12 cellular contexts compared by ENCODE assay signal in genomic region chr12:47155457-47156166, GRCh38.
DNase-seq lines count a peak whose midpoint lies in the region; ATAC-seq and TF ChIP-seq lines count a peak whose summit lies in the region.
"Had no signal": no experiment of that assay in that cellular context is flagged by ENCODE, and none has a peak within 500 bp of the region (broad histone marks: within the 10 kb centered on the region; RNA-seq: fewer than 3 reads in every experiment).

No MANE protein-coding gene starts in this region.

- H3K4me3 Mint-ChIP-seq in naive thymus-derived CD4-positive, alpha-beta T cell, result peak overlapping the region in 5 of 10 donors; percentile 5 to 23 (median 19)
- no peak overlapping the region for H3K4me3 Mint-ChIP-seq in neural progenitor cell

- DNase-seq in DMS53 treated with DMSO at 0.1 percent for 48 hours (lab: John Stamatoyannopoulos, UW; ENCODE audit: unreplicated experiment) (peak; percentile 23), NCI-H1105 (lab: John Stamatoyannopoulos, UW) (peak; percentile 2), cerebellar cortex (ENCODE audit: low spot score) (peak; percentile 8), neural progenitor cell (ENCODE audit: low spot score) (no peak), NCI-H2081 (lab: John Stamatoyannopoulos, UW) (no peak), SKM-1 (lab: John Stamatoyannopoulos, UW; ENCODE audit: unreplicated experiment) (no peak)
- peak in 3 of 9 donors; percentile 13 to 32 (median 14) for DNase-seq in naive thymus-derived CD4-positive, alpha-beta T cell
- DNase-seq: activated CD8-positive, alpha-beta memory T cell treated with anti-CD3 and anti-CD28 coated beads, Interleukin-2, amount 50 U/mL, for 48 hours; dorsolateral prefrontal cortex; GF-D8 had no signal

- peaks cover 18 to 50% (median 38%) of the 10 kb centered on the region in 5 donors for H3K36me3 Mint-ChIP-seq in naive thymus-derived CD4-positive, alpha-beta T cell
- no peaks in the 10 kb centered on the region for H3K36me3 Mint-ChIP-seq in neural progenitor cell

- peak; percentile 73 for ATAC-seq in naive thymus-derived CD4-positive, alpha-beta T cell
- ATAC-seq in HG03521 (IDR thresholded peaks at IDR 0.05; ENCODE audit: unreplicated experiment), result no peak

- intact Hi-C loops in naive thymus-derived CD4-positive, alpha-beta T cell (cut with micrococcal nuclease), result loop anchor here in 1 of 2 donors (1.0 to 5.0 kb wide), 2 partner anchors 10 to 37 kb away; no protein-coding TSS in a partner anchor

- H4K20me1 ChIP-seq in neural progenitor cell (ENCODE audit: low read depth), result no peaks in the 10 kb centered on the region

- peak overlapping the region; percentile 45 for H3K27ac ChIP-seq in naive thymus-derived CD4-positive, alpha-beta T cell (ENCODE audit: low read depth, low read length)
- no peak overlapping the region for H3K27ac ChIP-seq in neural progenitor cell

- CTCF ChIA-PET in naive thymus-derived CD4-positive, alpha-beta T cell (lab: Charles Lee), result interaction anchor here (1.0 to 1.2 kb wide), 2 partner anchors 77 to 151 kb away, joined by 3 to 4 read pairs; no protein-coding TSS in a partner anchor

- TF ChIP-seq CTCF in neural progenitor cell (IDR thresholded peaks at IDR 0.05), result no peak

- no peaks in the 10 kb centered on the region for H3K27me3 ChIP-seq in naive thymus-derived CD4-positive, alpha-beta T cell (ENCODE audit: control insufficient read depth in 2 of 2, insufficient read depth in 2 of 2, low read length in 2 of 2)
- no peaks in the 10 kb centered on the region for H3K27me3 ChIP-seq in neural progenitor cell
- H3K27me3 ChIP-seq: dorsolateral prefrontal cortex, ovary had no signal

- H3K27me3 Mint-ChIP-seq in naive thymus-derived CD4-positive, alpha-beta T cell, result no peaks in the 10 kb centered on the region
- H3K27me3 Mint-ChIP-seq in neural progenitor cell (ENCODE audit: insufficient read depth, low read depth), result peaks cover 2% of the 10 kb centered on the region

- H3K27ac Mint-ChIP-seq in naive thymus-derived CD4-positive, alpha-beta T cell, result peak overlapping the region; percentile 10 to 87 (median 72)
- H3K27ac Mint-ChIP-seq in neural progenitor cell, result no peak overlapping the region

- no peaks in the 10 kb centered on the region for H3K9me3 ChIP-seq in naive thymus-derived CD4-positive, alpha-beta T cell (ENCODE audit: control insufficient read depth in 2 of 3, low read length in 3 of 3)
- H3K9me3 ChIP-seq in neural progenitor cell (ENCODE audit: low read depth), result peaks cover 3% of the 10 kb centered on the region
- H3K9me3 ChIP-seq: ovary had no signal

- no peaks in the 10 kb centered on the region for H3K36me3 ChIP-seq in naive thymus-derived CD4-positive, alpha-beta T cell (ENCODE audit: control insufficient read depth in 2 of 3, insufficient read depth in 3 of 3, low read length in 3 of 3)
- H3K36me3 ChIP-seq in neural progenitor cell, result no peaks in the 10 kb centered on the region
- H3K36me3 ChIP-seq: ovary had no signal

- no peak overlapping the region for H3K4me2 ChIP-seq in neural progenitor cell

- H3K9ac ChIP-seq in neural progenitor cell, result no peak overlapping the region

- H3K4me1 ChIP-seq in naive thymus-derived CD4-positive, alpha-beta T cell (ENCODE audit: control insufficient read depth in 2 of 2, insufficient read depth in 2 of 2, low read length in 2 of 2), result peaks cover 13 to 14% of the 10 kb centered on the region in 2 donors
- no peaks in the 10 kb centered on the region for H3K4me1 ChIP-seq in neural progenitor cell

- H3K79me2 ChIP-seq in neural progenitor cell (ENCODE audit: low read depth), result no peaks in the 10 kb centered on the region

- peaks cover 12 to 60% (median 37%) of the 10 kb centered on the region in 7 donors for H3K4me1 Mint-ChIP-seq in naive thymus-derived CD4-positive, alpha-beta T cell
- peaks cover 11% of the 10 kb centered on the region for H3K4me1 Mint-ChIP-seq in neural progenitor cell

- peaks cover under 1 to 23% (median 10%) of the 10 kb centered on the region in 11 donors for H3K9me3 Mint-ChIP-seq in naive thymus-derived CD4-positive, alpha-beta T cell
- peaks cover 9% of the 10 kb centered on the region for H3K9me3 Mint-ChIP-seq in neural progenitor cell

- POLR2A ChIA-PET in naive thymus-derived CD4-positive, alpha-beta T cell (lab: Charles Lee), result interaction anchor here (0.6 to 1.7 kb wide), 7 partner anchors 11 to 117 kb away, joined by 3 to 8 read pairs (median 4); no protein-coding TSS in a partner anchor

- H2AFZ ChIP-seq in neural progenitor cell (replicated peaks), result no peak overlapping the region

- no peak overlapping the region for H3K4me3 ChIP-seq in naive thymus-derived CD4-positive, alpha-beta T cell (ENCODE audit: low read length)
- H3K4me3 ChIP-seq in neural progenitor cell, result no peak overlapping the region
- H3K4me3 ChIP-seq: dorsolateral prefrontal cortex, ovary had no signal

- H3F3A ChIP-seq in neural progenitor cell (ENCODE audit: low read depth), result no peaks in the 10 kb centered on the region

Comparison
In these comparisons a context has a peak if more than half of its experiments do, and no peak if none do; other contexts are left out.
1. DNase-seq: peak in DMS53 treated with DMSO at 0.1 percent for 48 hours (single experiment), NCI-H1105 (single experiment) and cerebellar cortex (single experiment); none in neural progenitor cell (single experiment), NCI-H2081 (0 of 2) and SKM-1 (single experiment).